ENCODE assay signal across 14 cellular contexts in the genomic region with DNA sequence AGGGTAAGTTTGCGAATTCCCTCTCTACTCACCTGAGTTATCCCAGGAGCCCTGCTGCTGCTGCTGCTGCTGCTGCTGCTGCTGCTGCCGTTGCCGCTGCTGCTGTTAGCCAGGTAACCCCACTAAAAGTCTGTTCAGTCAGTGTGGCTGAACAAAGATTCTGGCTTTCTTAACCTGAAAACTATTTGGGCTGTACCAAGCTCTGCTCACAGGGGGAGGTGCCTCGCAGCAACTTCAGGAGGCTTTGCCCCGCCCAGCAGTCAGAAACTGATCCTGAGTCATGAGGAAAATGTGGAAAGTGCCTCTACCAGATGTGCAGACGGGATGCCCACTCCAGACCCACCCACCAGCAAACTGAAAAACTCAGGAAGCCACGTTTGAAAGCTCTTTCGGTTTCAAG. TPM values are rescaled to one million over a fixed set of nuclear protein-coding genes. Genes with fewer than 3 reads are reported as not detected.
A peak's percentile ranks its signal among the peaks of the same experiment; 100 is the strongest.
DNase-seq lines count a peak whose midpoint lies in the region; FAIRE-seq and TF ChIP-seq lines count a peak whose summit lies in the region.
"Had no signal": no experiment of that assay in that cellular context is flagged by ENCODE, and none has a peak within 500 bp of the region (broad histone marks: within the 10 kb centered on the region; RNA-seq: fewer than 3 reads in every experiment).

A gene with protein sequence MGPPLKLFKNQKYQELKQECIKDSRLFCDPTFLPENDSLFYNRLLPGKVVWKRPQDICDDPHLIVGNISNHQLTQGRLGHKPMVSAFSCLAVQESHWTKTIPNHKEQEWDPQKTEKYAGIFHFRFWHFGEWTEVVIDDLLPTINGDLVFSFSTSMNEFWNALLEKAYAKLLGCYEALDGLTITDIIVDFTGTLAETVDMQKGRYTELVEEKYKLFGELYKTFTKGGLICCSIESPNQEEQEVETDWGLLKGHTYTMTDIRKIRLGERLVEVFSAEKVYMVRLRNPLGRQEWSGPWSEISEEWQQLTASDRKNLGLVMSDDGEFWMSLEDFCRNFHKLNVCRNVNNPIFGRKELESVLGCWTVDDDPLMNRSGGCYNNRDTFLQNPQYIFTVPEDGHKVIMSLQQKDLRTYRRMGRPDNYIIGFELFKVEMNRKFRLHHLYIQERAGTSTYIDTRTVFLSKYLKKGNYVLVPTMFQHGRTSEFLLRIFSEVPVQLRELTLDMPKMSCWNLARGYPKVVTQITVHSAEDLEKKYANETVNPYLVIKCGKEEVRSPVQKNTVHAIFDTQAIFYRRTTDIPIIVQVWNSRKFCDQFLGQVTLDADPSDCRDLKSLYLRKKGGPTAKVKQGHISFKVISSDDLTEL (minus strand): TSS at position 145 of the 400 bp plus-strand sequence. CDS start 6,547 bp downstream, outside the sequence.

- no peak within 1 kb of the TSS for H3K4me3 Mint-ChIP-seq in MCF 10A (ENCODE audit: unreplicated experiment)
- H3K4me3 Mint-ChIP-seq: neural crest cell; stimulated activated naive CD8-positive, alpha-beta T cell treated with anti-CD3 and anti-CD28 coated beads, Interleukin-15, amount 100 ng/mL, for 72 hours had no signal

- CTCF ChIA-PET in MCF 10A (lab: Yijun Ruan, JAX) = interaction anchor here (1.3 kb wide), 1 partner anchor 14 kb away, joined by 3 read pairs; no protein-coding TSS in a partner anchor

- TF ChIP-seq CTCF in MCF 10A (IDR thresholded peaks at IDR 0.05; ENCODE audit: unreplicated experiment) = no peak
- no peak for TF ChIP-seq CTCF in kidney (IDR thresholded peaks at IDR 0.05; ENCODE audit: borderline replicate concordance, extremely low read depth, insufficient read depth)
- no peak for TF ChIP-seq CTCF in thyroid gland (IDR thresholded peaks at IDR 0.05)

- H3K27me3 Mint-ChIP-seq in MCF 10A (ENCODE audit: insufficient read depth, unreplicated experiment) = peaks cover 89% of the 10 kb centered on the region

- H3K36me3 ChIP-seq in kidney (ENCODE audit: control insufficient read depth in 1 of 2, insufficient read depth in 2 of 2, low read length in 2 of 2) = no peaks in the 10 kb centered on the region
- H3K36me3 ChIP-seq in thyroid gland = no peaks in the 10 kb centered on the region
- H3K36me3 ChIP-seq: MG63 had no signal

- H3K9me3 Mint-ChIP-seq in MCF 10A (ENCODE audit: unreplicated experiment) = no peaks in the 10 kb centered on the region
- H3K9me3 Mint-ChIP-seq: neural crest cell; stimulated activated naive CD8-positive, alpha-beta T cell treated with anti-CD3 and anti-CD28 coated beads, Interleukin-15, amount 100 ng/mL, for 72 hours had no signal

- H3K9me3 ChIP-seq in kidney (ENCODE audit: control insufficient read depth in 1 of 2, low read length in 2 of 2) (no peaks in the 10 kb centered on the region), thyroid gland (no peaks in the 10 kb centered on the region)
- H3K9me3 ChIP-seq: MG63 had no signal

- H3K27ac ChIP-seq in kidney (ENCODE audit: low read depth in 2 of 2, low read length in 2 of 2) (no peak within 1 kb of the TSS), thyroid gland (no peak within 1 kb of the TSS)

- H3K27ac Mint-ChIP-seq in MCF 10A (ENCODE audit: low read depth, unreplicated experiment) = no peak within 1 kb of the TSS

- no peak within 1 kb of the TSS for H3K9ac ChIP-seq in kidney (ENCODE audit: low read length in 2 of 2)

- WGBS in thyroid gland, 2 donors = 23 to 45% methylated on average over 6 of the region's 8 CpGs

- BruUV-seq in MCF 10A (replicated peaks; lab: Mats Ljungman, UMichigan) = no TSS peak

- no peak within 1 kb of the TSS for H3K4me3 ChIP-seq in kidney (ENCODE audit: low read length in 2 of 2)
- H3K4me3 ChIP-seq in thyroid gland (replicated peaks in 1 of 3) = no peak within 1 kb of the TSS
- H3K4me3 ChIP-seq: MG63 had no signal

- H3K27me3 ChIP-seq in thyroid gland = no peaks in the 10 kb centered on the region
- H3K27me3 ChIP-seq: MG63 had no signal

- H3K4me1 Mint-ChIP-seq in MCF 10A (ENCODE audit: insufficient read depth, unreplicated experiment) = peaks cover 4% of the 10 kb centered on the region
- H3K4me1 Mint-ChIP-seq: neural crest cell; stimulated activated naive CD8-positive, alpha-beta T cell treated with anti-CD3 and anti-CD28 coated beads, Interleukin-15, amount 100 ng/mL, for 72 hours had no signal

- TF ChIP-seq POLR2A in thyroid gland (IDR thresholded peaks at IDR 0.05) = peak in 1 of 2 donors; percentile 21

- intact Hi-C loops in MCF 10A (cut with micrococcal nuclease) = loop anchor here (5.0 kb wide), 1 partner anchor 177 kb away; no protein-coding TSS in a partner anchor
- intact Hi-C loops in kidney (cut with DNase I) = no loop called here
- intact Hi-C loops in thyroid gland (cut with DNase I) = no loop called here

- FAIRE-seq in kidney (lab: Jason Lieb, UNC) = no peak

- no peaks in the 10 kb centered on the region for H3K36me3 Mint-ChIP-seq in MCF 10A (ENCODE audit: insufficient read depth, unreplicated experiment)

- POLR2A ChIA-PET in MCF 10A (lab: Yijun Ruan, JAX) = interaction anchor here (0.6 kb wide), 1 partner anchor 128 kb away, joined by 3 read pairs; no protein-coding TSS in a partner anchor

- H3K4me1 ChIP-seq in kidney (ENCODE audit: control insufficient read depth in 1 of 2, insufficient read depth in 1 of 2, low read depth in 1 of 2, low read length in 2 of 2) (no peaks in the 10 kb centered on the region), thyroid gland (no peaks in the 10 kb centered on the region)

- DNase-seq in HPDE6-E6E7 (ENCODE audit: extremely low spot score) (peak; percentile 3), MCF 10A (ENCODE audit: unreplicated experiment) (peak; percentile 52), kidney (peak; percentile 73), thyroid gland (peak; percentile 39 to 57), NCI-H146 (lab: John Stamatoyannopoulos, UW) (no peak), NCI-H1105 (lab: John Stamatoyannopoulos, UW) (no peak), T-helper 2 cell (no peak)
- DNase-seq: activated CD4-positive, alpha-beta T cell treated with anti-CD3 and anti-CD28 coated beads, Interleukin-2, amount 50 U/mL, for 1 hour; activated naive CD4-positive, alpha-beta T cell; MG63; NCI-H524 treated with DMSO at 0.1 percent for 48 hours; stimulated activated CD4-positive, alpha-beta T cell treated with anti-CD3 and anti-CD28 coated beads, Interleukin-1b, Interleukin-23, amount 100 ng/mL, for 48 hours; stimulated activated naive CD8-positive, alpha-beta T cell treated with anti-CD3 and anti-CD28 coated beads, Interleukin-15, amount 100 ng/mL, for 72 hours had no signal

RNA-seq across cellular contexts. Expression of the gene that starts here (rescaled TPM):
- 0.37 TPM in 1 of 2 replicates, not detected in the other for total RNA-seq in MCF 10A (2022)
- 25.0 TPM for total RNA-seq in kidney
- 5.5 TPM for polyA plus RNA-seq in kidney (ENCODE audit: insufficient read depth, low read depth, low replicate concordance)
- 1 to 10 TPM in 2 of 4 donors, under 1 TPM in 1, not detected in 1; 0.13 to 1.6 (median 1.4) TPM for total RNA-seq in thyroid gland

Comparison
In these comparisons a context has a peak if more than half of its experiments do, and no peak if none do; other contexts are left out.
1. RNA of the gene that starts here (total RNA-seq): 25.0 TPM in kidney (single experiment); 0.13 to 1.6 TPM in thyroid gland and 0.37 TPM in MCF 10A; every median in the first group is over 10 times any median in the second.
2. Peak in DNase-seq in MCF 10A; RNA of the gene not detected or under 1 TPM.
3. DNase-seq: peak in HPDE6-E6E7 (single experiment), kidney (single experiment) and thyroid gland (2 of 2); none in NCI-H146 (single experiment), NCI-H1105 (single experiment) and T-helper 2 cell (0 of 5).